ENCODE assay signal across 9 cellular contexts in genomic region chrX:86133761-86134160, GRCh38. TPM values are rescaled to one million over a fixed set of nuclear protein-coding genes. Genes with fewer than 3 reads are reported as not detected.
A peak's percentile ranks its signal among the peaks of the same experiment; 100 is the strongest.
DNase-seq lines count a peak whose midpoint lies in the region; ATAC-seq and TF ChIP-seq lines count a peak whose summit lies in the region.
"Had no signal": no experiment of that assay in that cellular context is flagged by ENCODE, and none has a peak within 500 bp of the region (broad histone marks: within the 10 kb centered on the region; RNA-seq: fewer than 3 reads in every experiment).

No MANE protein-coding gene starts in this region.

- no peaks in the 10 kb centered on the region for H3K79me2 ChIP-seq in ACC112 (ENCODE audit: control insufficient read depth, insufficient read depth, low read length, unreplicated experiment)
- no peaks in the 10 kb centered on the region for H3K79me2 ChIP-seq in PC-3 (ENCODE audit: low read length)

- TF ChIP-seq CTCF in PC-3 (conservative IDR thresholded peaks at IDR 0.05; ENCODE audit: low read depth, low read length), result peak; percentile 58
- TF ChIP-seq CTCF in fibroblast of mammary gland (conservative IDR thresholded peaks at IDR 0.05; ENCODE audit: control insufficient read depth, insufficient read depth, low read depth, low read length), result peak; percentile 66
- TF ChIP-seq CTCF in vagina (IDR thresholded peaks at IDR 0.05), result no peak

- ATAC-seq in GM18511 (IDR thresholded peaks at IDR 0.05; ENCODE audit: unreplicated experiment) (peak; percentile 68), PC-3 (no peak)

- no peaks in the 10 kb centered on the region for H3K9me2 ChIP-seq in PC-3 (replicated peaks; ENCODE audit: low read length)

- H3K9ac ChIP-seq in PC-3 (ENCODE audit: low read length), result no peak overlapping the region

- H3K27me3 ChIP-seq in ACC112 (ENCODE audit: insufficient read depth, low read length) (no peaks in the 10 kb centered on the region), PC-3 (ENCODE audit: low read length) (no peaks in the 10 kb centered on the region), vagina (no peaks in the 10 kb centered on the region)

- H3F3A ChIP-seq in PC-3 (ENCODE audit: low read length, unreplicated experiment), result no peaks in the 10 kb centered on the region

- H4K20me1 ChIP-seq in PC-3 (ENCODE audit: low read length), result no peaks in the 10 kb centered on the region

- POLR2A ChIA-PET in PC-3 (lab: Charles Lee; ENCODE audit: unreplicated experiment), result no interaction called here

- H2AFZ ChIP-seq in ACC112 (ENCODE audit: low read length, unreplicated experiment), result peak overlapping the region; percentile 50
- H2AFZ ChIP-seq in PC-3 (ENCODE audit: low read length), result no peak overlapping the region

- H3K36me3 ChIP-seq in ACC112 (ENCODE audit: insufficient read depth, low read length), result no peaks in the 10 kb centered on the region
- H3K36me3 ChIP-seq in PC-3 (ENCODE audit: low read depth, low read length), result no peaks in the 10 kb centered on the region
- no peaks in the 10 kb centered on the region for H3K36me3 ChIP-seq in vagina

- H3K4me1 ChIP-seq in ACC112 (ENCODE audit: control insufficient read depth, insufficient read depth, low read length, unreplicated experiment) (peaks cover 4% of the 10 kb centered on the region), PC-3 (ENCODE audit: insufficient read depth, low read length) (no peaks in the 10 kb centered on the region), vagina (no peaks in the 10 kb centered on the region)

- TF ChIP-seq POLR2A in vagina (IDR thresholded peaks at IDR 0.05), result no peak

- H3K9me3 ChIP-seq in PC-3 (ENCODE audit: low read length) (no peaks in the 10 kb centered on the region), vagina (no peaks in the 10 kb centered on the region)

- BruUV-seq in PC-3 (replicated peaks; lab: Mats Ljungman, UMichigan), result no TSS peak

- H3K4me3 ChIP-seq in ACC112 (ENCODE audit: low read depth, low read length), result no peak overlapping the region
- no peak overlapping the region for H3K4me3 ChIP-seq in PC-3 (ENCODE audit: low read length)
- H3K4me3 ChIP-seq in fibroblast of mammary gland (ENCODE audit: control insufficient read depth, low read depth, low read length), result no peak overlapping the region
- no peak overlapping the region for H3K4me3 ChIP-seq in vagina

- DNase-seq in PC-3, result no peak
- peak; percentile 21 for DNase-seq in fibroblast of mammary gland (ENCODE audit: low read depth)
- DNase-seq in activated naive CD4-positive, alpha-beta T cell (lab: John Stamatoyannopoulos, UW), result no peak
- no peak for DNase-seq in vagina (ENCODE audit: extremely low spot score in 2 of 2)
- no peak for DNase-seq in stimulated activated CD8-positive, alpha-beta memory T cell treated with anti-CD3 and anti-CD28 coated beads, Interleukin-4, amount 100 ng/mL, for 48 hours
- DNase-seq in anterior cingulate cortex (lab: John Stamatoyannopoulos, UW), result no peak
- DNase-seq: SHP77 had no signal

- no peak overlapping the region for H3K4me2 ChIP-seq in PC-3 (ENCODE audit: low read length)

- intact Hi-C loops in PC-3 (cut with micrococcal nuclease) (loop anchor here (5.0 to 10.0 kb wide), 3 partner anchors 281 to 1161 kb away; no protein-coding TSS in a partner anchor), vagina (cut with DNase I) (no loop called here)

- no peak overlapping the region; the same call in 1 of the 2 replicates for H3K27ac ChIP-seq in ACC112 (ENCODE audit: low read depth, low read length)
- H3K27ac ChIP-seq in PC-3 (ENCODE audit: low read length), result no peak overlapping the region
- H3K27ac ChIP-seq in vagina, result no peak overlapping the region

- CTCF ChIA-PET in PC-3 (lab: Charles Lee), result no interaction called here

RNA-seq across cellular contexts. Expression of gene DACH2, which starts 14.5 kb away (rescaled TPM):
- not detected in 2 replicates for total RNA-seq in PC-3 (2014; rRNA removed)
- total RNA-seq in vagina, result not detected

Comparison
In these comparisons a context has a peak if more than half of its experiments do, and no peak if none do; other contexts are left out.
1. CTCF ChIP-seq: peak in PC-3 (single experiment) and fibroblast of mammary gland (single experiment); none in vagina (0 of 3).